Comparison of ENCODE assay signal across 31 cellular contexts in the genomic region with DNA sequence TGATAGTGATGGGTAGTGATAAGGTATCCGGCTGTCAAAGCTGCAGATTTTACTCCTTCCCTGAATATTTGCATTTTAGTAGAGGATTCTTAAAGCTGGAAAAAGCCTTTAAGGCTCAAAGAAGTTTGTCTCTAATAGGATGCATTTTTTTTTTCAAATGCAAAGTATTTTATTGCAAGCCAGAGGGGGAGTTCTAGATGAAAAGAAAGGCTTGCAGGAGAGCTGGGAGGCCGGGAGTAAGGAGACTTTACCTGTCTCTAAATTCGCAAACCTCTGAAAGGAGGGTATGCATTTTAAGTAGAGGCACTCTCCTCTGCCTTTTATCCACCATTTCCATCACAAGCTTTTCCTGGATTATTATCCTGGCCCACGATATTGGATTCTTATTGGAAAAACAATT.
"Had no signal": no experiment of that assay in that cellular context is flagged by ENCODE, and none has a peak within 500 bp of the region (broad histone marks: within the 10 kb centered on the region; RNA-seq: fewer than 3 reads in every experiment).

No MANE protein-coding gene starts in this region.

- FAIRE-seq: colon, kidney had no signal

- H3K9me3 Mint-ChIP-seq: naive thymus-derived CD4-positive, alpha-beta T cell; nephron; neural progenitor cell; stimulated activated naive CD8-positive, alpha-beta T cell treated with anti-CD3 and anti-CD28 coated beads, Interleukin-15, amount 100 ng/mL, for 72 hours had no signal

- H3K4me1 ChIP-seq: gastrocnemius medialis, prostate gland, suprapubic skin, upper lobe of right lung, uterus had no signal

- H3K4me3 Mint-ChIP-seq: naive thymus-derived CD4-positive, alpha-beta T cell; nephron; neural progenitor cell; stimulated activated naive CD8-positive, alpha-beta T cell treated with anti-CD3 and anti-CD28 coated beads, Interleukin-15, amount 100 ng/mL, for 72 hours had no signal

- ATAC-seq: esophagus mucosa; gastrocnemius medialis; left lobe of liver; naive thymus-derived CD4-positive, alpha-beta T cell; sciatic nerve; stimulated activated naive CD8-positive, alpha-beta T cell treated with anti-CD3 and anti-CD28 coated beads, Interleukin-15, amount 100 ng/mL, for 72 hours; upper lobe of right lung had no signal

- H2AFZ ChIP-seq: neural progenitor cell had no signal

- DNase-seq: dorsolateral prefrontal cortex; effector CD4-positive, alpha-beta T cell; foreskin fibroblast; gastrocnemius medialis; head of caudate nucleus; kidney; mesenchymal stem cell; midbrain; naive thymus-derived CD4-positive, alpha-beta T cell; nucleus accumbens; stimulated activated CD4-positive, alpha-beta T cell treated with anti-CD3 and anti-CD28 coated beads, Interleukin-12 subunit alpha, Interleukin-12 subunit beta, amount 100 ng/mL, for 4 hours; stimulated activated CD4-positive, alpha-beta T cell treated with anti-CD3 and anti-CD28 coated beads, Interleukin-1b, Interleukin-23, amount 100 ng/mL, for 48 hours; stimulated activated CD4-positive, alpha-beta T cell treated with anti-CD3 and anti-CD28 coated beads, Interleukin-4, amount 100 ng/mL, for 1 hour; stimulated activated CD8-positive, alpha-beta memory T cell treated with anti-CD3 and anti-CD28 coated beads, Interleukin-4, amount 100 ng/mL, for 48 hours; stimulated activated naive CD4-positive, alpha-beta T cell; stimulated activated naive CD8-positive, alpha-beta T cell treated with anti-CD3 and anti-CD28 coated beads, Interleukin-15, amount 100 ng/mL, for 72 hours; transverse colon; upper lobe of right lung; uterus had no signal

- H3K27ac Mint-ChIP-seq: naive thymus-derived CD4-positive, alpha-beta T cell; nephron; neural progenitor cell; stimulated activated naive CD8-positive, alpha-beta T cell treated with anti-CD3 and anti-CD28 coated beads, Interleukin-15, amount 100 ng/mL, for 72 hours had no signal

- H3K9ac ChIP-seq: neural progenitor cell had no signal

- H3K4me1 Mint-ChIP-seq: nephron had no signal

- H3K4me3 ChIP-seq: dorsolateral prefrontal cortex, gastrocnemius medialis, lung, neural progenitor cell, prostate gland, right atrium auricular region, smooth muscle cell, suprapubic skin, transverse colon, upper lobe of right lung, uterus had no signal

- H3K27ac ChIP-seq: dorsolateral prefrontal cortex, epithelial cell of prostate, gastrocnemius medialis, neural progenitor cell, prostate gland, suprapubic skin, transverse colon, upper lobe of right lung, uterus had no signal

- H3K9me3 ChIP-seq: gastrocnemius medialis, prostate gland, right atrium auricular region, suprapubic skin, transverse colon, upper lobe of right lung, uterus had no signal

- H3K36me3 ChIP-seq: gastrocnemius medialis, neural progenitor cell, prostate gland, right atrium auricular region, suprapubic skin, transverse colon, upper lobe of right lung, uterus had no signal

- H3K4me2 ChIP-seq: neural progenitor cell had no signal

- H3K36me3 Mint-ChIP-seq: naive thymus-derived CD4-positive, alpha-beta T cell; neural progenitor cell had no signal

- H3K27me3 ChIP-seq: right atrium auricular region, transverse colon, upper lobe of right lung, uterus had no signal
